In the genomic region with DNA sequence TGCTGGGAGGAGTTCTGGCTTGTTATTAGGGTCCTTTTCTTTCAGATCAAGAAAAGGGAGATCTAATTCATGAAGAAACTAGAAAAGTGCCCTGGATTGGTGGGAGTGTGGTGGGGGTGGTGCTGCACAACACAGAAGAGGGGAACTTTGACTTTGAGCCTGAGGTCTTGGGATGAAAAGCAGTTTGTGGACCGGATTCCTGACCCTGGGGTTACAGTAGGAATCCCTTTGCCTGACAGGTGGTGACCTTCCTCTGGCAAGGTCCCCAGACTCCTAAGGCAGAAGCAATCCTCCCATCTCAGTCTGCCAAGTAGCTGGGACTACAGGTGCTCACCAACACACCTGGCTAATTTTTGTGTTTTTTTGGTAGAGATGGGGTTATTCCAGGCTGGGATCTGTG, we compare ENCODE assay signal across 2 cellular contexts.
TF ChIP-seq lines count a peak whose summit lies in the region.

No MANE protein-coding gene starts in this region.

TF ChIP-seq in HepG2, 621 proteins besides CTCF, POLR2A, EP300 and RAD21 (continues in another document):
- TF ChIP-seq ZNF614 (CRISPR knock-in tag; IDR thresholded peaks at IDR 0.05; ENCODE audit: borderline replicate concordance) (no peak; the same call in 1 of the 2 replicates), HBP1 (CRISPR knock-in tag; IDR thresholded peaks at IDR 0.05; ENCODE audit: low read depth) (no peak), NR2F2 (IDR thresholded peaks at IDR 0.05; ENCODE audit: borderline replicate concordance, low read depth) (peak; percentile 96), ZNF572 (CRISPR knock-in tag; IDR thresholded peaks at IDR 0.05) (0 out of 2 replicates have a peak, but pooled peaks have one; percentile 23), ZNF207 (IDR thresholded peaks at IDR 0.05; ENCODE audit: borderline replicate concordance) (no peak), AGO1 (IDR thresholded peaks at IDR 0.05; ENCODE audit: low read depth, low read length, poor library complexity, severe bottlenecking) (no peak), SOX5 (CRISPR knock-in tag; IDR thresholded peaks at IDR 0.05; ENCODE audit: borderline replicate concordance) (peak; percentile 48; the same call in 1 of the 2 replicates), HNF4G (IDR thresholded peaks at IDR 0.05; ENCODE audit: borderline replicate concordance, low read depth, low read length) (peak; percentile 87), HNF4G (CRISPR knock-in tag; IDR thresholded peaks at IDR 0.05; ENCODE audit: borderline replicate concordance, low read depth) (peak; percentile 78; the same call in 1 of the 2 replicates), TFAP4 (IDR thresholded peaks at IDR 0.05; ENCODE audit: borderline replicate concordance, low read depth) (peak; percentile 68; the same call in 1 of the 2 replicates), RORA (CRISPR knock-in tag; IDR thresholded peaks at IDR 0.05) (0 out of 2 replicates have a peak, but pooled peaks have one; percentile 5), MIER2 (CRISPR knock-in tag; IDR thresholded peaks at IDR 0.05) (no peak), CENPT (CRISPR knock-in tag; IDR thresholded peaks at IDR 0.05; ENCODE audit: low read depth) (no peak), RARG (CRISPR knock-in tag; IDR thresholded peaks at IDR 0.05; ENCODE audit: low read depth) (no peak), CHD4 (IDR thresholded peaks at IDR 0.05; ENCODE audit: borderline replicate concordance, low read length) (0 out of 2 replicates have a peak, but pooled peaks have one; percentile 13), MEF2D (CRISPR knock-in tag; IDR thresholded peaks at IDR 0.05) (peak; percentile 30; the same call in 1 of the 2 replicates), ZNF337 (CRISPR knock-in tag; IDR thresholded peaks at IDR 0.05; ENCODE audit: borderline replicate concordance, low read depth) (peak; percentile 55; the same call in 1 of the 2 replicates), LCORL (IDR thresholded peaks at IDR 0.05) (no peak), LCORL (CRISPR knock-in tag; IDR thresholded peaks at IDR 0.05) (peak; percentile 86), DPF2 (CRISPR knock-in tag; IDR thresholded peaks at IDR 0.05; ENCODE audit: borderline replicate concordance, low read depth) (0 out of 2 replicates have a peak, but pooled peaks have one; percentile 15)
- TF ChIP-seq, protein P1, sequence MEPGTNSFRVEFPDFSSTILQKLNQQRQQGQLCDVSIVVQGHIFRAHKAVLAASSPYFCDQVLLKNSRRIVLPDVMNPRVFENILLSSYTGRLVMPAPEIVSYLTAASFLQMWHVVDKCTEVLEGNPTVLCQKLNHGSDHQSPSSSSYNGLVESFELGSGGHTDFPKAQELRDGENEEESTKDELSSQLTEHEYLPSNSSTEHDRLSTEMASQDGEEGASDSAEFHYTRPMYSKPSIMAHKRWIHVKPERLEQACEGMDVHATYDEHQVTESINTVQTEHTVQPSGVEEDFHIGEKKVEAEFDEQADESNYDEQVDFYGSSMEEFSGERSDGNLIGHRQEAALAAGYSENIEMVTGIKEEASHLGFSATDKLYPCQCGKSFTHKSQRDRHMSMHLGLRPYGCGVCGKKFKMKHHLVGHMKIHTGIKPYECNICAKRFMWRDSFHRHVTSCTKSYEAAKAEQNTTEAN (CRISPR knock-in tag; conservative IDR thresholded peaks at IDR 0.05): peak; percentile 56; the same call in 1 of the 2 replicates
- TF ChIP-seq, protein P2, sequence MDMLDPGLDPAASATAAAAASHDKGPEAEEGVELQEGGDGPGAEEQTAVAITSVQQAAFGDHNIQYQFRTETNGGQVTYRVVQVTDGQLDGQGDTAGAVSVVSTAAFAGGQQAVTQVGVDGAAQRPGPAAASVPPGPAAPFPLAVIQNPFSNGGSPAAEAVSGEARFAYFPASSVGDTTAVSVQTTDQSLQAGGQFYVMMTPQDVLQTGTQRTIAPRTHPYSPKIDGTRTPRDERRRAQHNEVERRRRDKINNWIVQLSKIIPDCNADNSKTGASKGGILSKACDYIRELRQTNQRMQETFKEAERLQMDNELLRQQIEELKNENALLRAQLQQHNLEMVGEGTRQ (IDR thresholded peaks at IDR 0.05; ENCODE audit: low read depth, low read length): no peak
- TF ChIP-seq, protein P2 (CRISPR knock-in tag; IDR thresholded peaks at IDR 0.05; ENCODE audit: borderline replicate concordance): no peak
- TF ChIP-seq, protein P3, sequence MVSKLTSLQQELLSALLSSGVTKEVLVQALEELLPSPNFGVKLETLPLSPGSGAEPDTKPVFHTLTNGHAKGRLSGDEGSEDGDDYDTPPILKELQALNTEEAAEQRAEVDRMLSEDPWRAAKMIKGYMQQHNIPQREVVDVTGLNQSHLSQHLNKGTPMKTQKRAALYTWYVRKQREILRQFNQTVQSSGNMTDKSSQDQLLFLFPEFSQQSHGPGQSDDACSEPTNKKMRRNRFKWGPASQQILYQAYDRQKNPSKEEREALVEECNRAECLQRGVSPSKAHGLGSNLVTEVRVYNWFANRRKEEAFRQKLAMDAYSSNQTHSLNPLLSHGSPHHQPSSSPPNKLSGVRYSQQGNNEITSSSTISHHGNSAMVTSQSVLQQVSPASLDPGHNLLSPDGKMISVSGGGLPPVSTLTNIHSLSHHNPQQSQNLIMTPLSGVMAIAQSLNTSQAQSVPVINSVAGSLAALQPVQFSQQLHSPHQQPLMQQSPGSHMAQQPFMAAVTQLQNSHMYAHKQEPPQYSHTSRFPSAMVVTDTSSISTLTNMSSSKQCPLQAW (CRISPR knock-in tag; IDR thresholded peaks at IDR 0.05): peak; percentile 38; the same call in 1 of the 2 replicates

TF ChIP-seq in IMR-90, 13 proteins besides CTCF, POLR2A, EP300 and RAD21:
- no peak for TF ChIP-seq RFX5 (IDR thresholded peaks at IDR 0.05; ENCODE audit: low read depth, low read length)
- no peak for TF ChIP-seq CEBPB (IDR thresholded peaks at IDR 0.05; ENCODE audit: low read depth, low read length)
- no peak for TF ChIP-seq CHD1 (IDR thresholded peaks at IDR 0.05; ENCODE audit: low read depth, low read length)
- TF ChIP-seq SMC3 (IDR thresholded peaks at IDR 0.05; ENCODE audit: low read depth, low read length): no peak
